30 cellular contexts compared by ENCODE assay signal in genomic region chr6:99629293-99629692, GRCh38. TPM values are rescaled to one million over a fixed set of nuclear protein-coding genes. Genes with fewer than 3 reads are reported as not detected.
"Had no signal": no experiment of that assay in that cellular context is flagged by ENCODE, and none has a peak within 500 bp of the region (broad histone marks: within the 10 kb centered on the region; RNA-seq: fewer than 3 reads in every experiment).

No MANE protein-coding gene starts in this region.

- FAIRE-seq: endometrium, keratinocyte had no signal

- H3K36me3 ChIP-seq: colonic mucosa, esophagus squamous epithelium, gastrocnemius medialis, heart right ventricle, left lung, lower lobe of right lung had no signal

- H3K9me3 ChIP-seq: colonic mucosa, esophagus squamous epithelium, gastrocnemius medialis, left lung, lower lobe of right lung had no signal

- H3K27ac ChIP-seq: colonic mucosa, epithelial cell of prostate, esophagus squamous epithelium, gastrocnemius medialis, heart right ventricle, left lung, lower lobe of right lung had no signal

- ATAC-seq: effector memory CD8-positive, alpha-beta T cell; esophagus mucosa; gastrocnemius medialis; heart right ventricle; left cardiac atrium; left lung; left ventricle myocardium superior; lower lobe of right lung had no signal

- DNase-seq: cerebellar nuclear complex; colonic mucosa; cortex of kidney; effector CD8-positive, alpha-beta T cell; effector memory CD8-positive, alpha-beta T cell; endodermal cell; erythroblast; esophagus squamous epithelium; foreskin fibroblast; foreskin melanocyte; gastrocnemius medialis; glutamatergic neuron; head of caudate nucleus; heart right ventricle; hippocampal formation; left cardiac atrium; left ventricle myocardium superior; lower lobe of right lung; mesendoderm; midbrain had no signal

- H3K27me3 ChIP-seq: colonic mucosa, gastrocnemius medialis had no signal

- H3K4me1 ChIP-seq: colonic mucosa, esophagus squamous epithelium, gastrocnemius medialis, heart right ventricle, left lung, lower lobe of right lung had no signal

- H3K4me3 ChIP-seq: colonic mucosa, esophagus squamous epithelium, gastrocnemius medialis, heart right ventricle, left lung, lower lobe of right lung had no signal

RNA-seq across cellular contexts. Expression of gene PRDM13, which starts 22.7 kb away (rescaled TPM):
- total RNA-seq: chondrocyte, colonic mucosa, dermis microvascular lymphatic vessel endothelial cell, esophagus mucosa, gastrocnemius medialis, glomerular endothelial cell, heart right ventricle, left cardiac atrium, left lung, left ventricle myocardium superior, lower lobe of right lung, lung microvascular endothelial cell, mucosa of gallbladder had no signal
- polyA plus RNA-seq: heart right ventricle, keratinocyte had no signal
